Comparison of ENCODE assay signal across 1 cellular context in genomic region chr11:119206512-119207299, GRCh38.
TF ChIP-seq lines count a peak whose summit lies in the region.

No MANE protein-coding gene starts in this region.

TF ChIP-seq in H1, 55 proteins besides CTCF, POLR2A, EP300 and RAD21:
- TF ChIP-seq EGR1 (IDR thresholded peaks at IDR 0.05; ENCODE audit: borderline replicate concordance, low read depth, low read length) (peak; percentile 89), GABPA (IDR thresholded peaks at IDR 0.05; ENCODE audit: borderline replicate concordance, insufficient read depth, low read length) (no peak), JUND (IDR thresholded peaks at IDR 0.05; ENCODE audit: low read length) (no peak), TBP (IDR thresholded peaks at IDR 0.05; ENCODE audit: low read depth, low read length) (0 out of 2 replicates have a peak, but pooled peaks have one; percentile 4), SIX5 (IDR thresholded peaks at IDR 0.05; ENCODE audit: low read depth, low read length) (no peak), SIN3A (conservative IDR thresholded peaks at IDR 0.05 in 1 of 2, IDR thresholded peaks at IDR 0.05 in 1 of 2; ENCODE audit: low read depth in 1 of 2, low read length in 2 of 2) (peak; percentile 22 to 67; a peak in 1 of 4 replicates), YY1 (IDR thresholded peaks at IDR 0.05; ENCODE audit: low read depth, low read length) (0 out of 2 replicates have a peak, but pooled peaks have one; percentile 13), JUN (IDR thresholded peaks at IDR 0.05; ENCODE audit: low read depth, low read length) (no peak)
- TF ChIP-seq, protein P1, sequence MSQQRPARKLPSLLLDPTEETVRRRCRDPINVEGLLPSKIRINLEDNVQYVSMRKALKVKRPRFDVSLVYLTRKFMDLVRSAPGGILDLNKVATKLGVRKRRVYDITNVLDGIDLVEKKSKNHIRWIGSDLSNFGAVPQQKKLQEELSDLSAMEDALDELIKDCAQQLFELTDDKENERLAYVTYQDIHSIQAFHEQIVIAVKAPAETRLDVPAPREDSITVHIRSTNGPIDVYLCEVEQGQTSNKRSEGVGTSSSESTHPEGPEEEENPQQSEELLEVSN (IDR thresholded peaks at IDR 0.05) = 0 out of 2 replicates have a peak, but pooled peaks have one; percentile 8
- TF ChIP-seq, protein P2, sequence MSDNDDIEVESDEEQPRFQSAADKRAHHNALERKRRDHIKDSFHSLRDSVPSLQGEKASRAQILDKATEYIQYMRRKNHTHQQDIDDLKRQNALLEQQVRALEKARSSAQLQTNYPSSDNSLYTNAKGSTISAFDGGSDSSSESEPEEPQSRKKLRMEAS (IDR thresholded peaks at IDR 0.05) = 0 out of 2 replicates have a peak, but pooled peaks have one; percentile 9
